In genomic region chr1:246246430-246246829, GRCh38 we compare ENCODE assay signal across 23 cellular contexts.
DNase-seq lines count a peak whose midpoint lies in the region; ATAC-seq and TF ChIP-seq lines count a peak whose summit lies in the region.
"Had no signal": no experiment of that assay in that cellular context is flagged by ENCODE, and none has a peak within 500 bp of the region (broad histone marks: within the 10 kb centered on the region; RNA-seq: fewer than 3 reads in every experiment).

No MANE protein-coding gene starts in this region.

- H3F3A ChIP-seq in SK-N-SH (replicated peaks; ENCODE audit: insufficient read depth): peaks cover 5% of the 10 kb centered on the region

- POLR2A ChIA-PET in SK-N-SH (lab: Yijun Ruan, JAX): no interaction called here

- peak; percentile 38 for TF ChIP-seq CTCF in SK-N-SH (IDR thresholded peaks at IDR 0.05)
- peak; percentile 10; the same call in 1 of the 2 replicates for TF ChIP-seq CTCF in OCI-LY3 (IDR thresholded peaks at IDR 0.05; ENCODE audit: low read depth, low read length)
- peak; percentile 22 for TF ChIP-seq CTCF in choroid plexus epithelial cell (conservative IDR thresholded peaks at IDR 0.05; ENCODE audit: low read depth, low read length)
- TF ChIP-seq CTCF in osteocyte (IDR thresholded peaks at IDR 0.05): peak; percentile 26

- no peaks in the 10 kb centered on the region for H4K20me1 ChIP-seq in SK-N-SH (ENCODE audit: insufficient read depth)
- no peaks in the 10 kb centered on the region for H4K20me1 ChIP-seq in OCI-LY3 (ENCODE audit: insufficient read depth, low read length)

- peak overlapping the region; percentile 51 for H3K27ac Mint-ChIP-seq in osteocyte (ENCODE audit: unreplicated experiment)
- no peak overlapping the region for H3K27ac Mint-ChIP-seq in stimulated activated memory B cell treated with anti-CD40 and anti-IgM and Interleukin-4, amounts not matched to agents 10 μg/mL and 1 μg/mL and 100 μg/mL, for 72 hours
- H3K27ac Mint-ChIP-seq: B cell; CD4-positive, alpha-beta T cell had no signal

- H3K27me3 ChIP-seq in SK-N-SH (ENCODE audit: insufficient read depth) (no peaks in the 10 kb centered on the region), OCI-LY3 (ENCODE audit: low read depth, low read length) (no peaks in the 10 kb centered on the region)
- H3K27me3 ChIP-seq: SJCRH30 had no signal

- H3K4me3 ChIP-seq in SK-N-SH (ENCODE audit: low read depth in 2 of 2, low read length in 1 of 2) (no peak overlapping the region), OCI-LY3 (ENCODE audit: low read length) (no peak overlapping the region), choroid plexus epithelial cell (ENCODE audit: low read depth, low read length) (no peak overlapping the region)
- H3K4me3 ChIP-seq: HAP-1, K562, PC-9, SJCRH30 had no signal

- H3K4me1 ChIP-seq in SK-N-SH (ENCODE audit: control insufficient read depth in 1 of 2, insufficient read depth in 2 of 2, low read depth in 1 of 2, low read length in 1 of 2) (no peaks in the 10 kb centered on the region; a peak in 1 of 4 replicates), OCI-LY3 (ENCODE audit: low read length) (peaks cover 33% of the 10 kb centered on the region)
- H3K4me1 ChIP-seq: Caco-2, HAP-1, SJCRH30 had no signal

- ATAC-seq in SK-N-SH treated with all-trans-retinoic acid at 6 μM for 48 hours: no peak
- ATAC-seq in stimulated activated memory B cell treated with anti-CD40 and anti-IgM and Interleukin-4, amounts not matched to agents 10 μg/mL and 1 μg/mL and 100 μg/mL, for 72 hours: no peak
- ATAC-seq: K562 had no signal

- peaks cover 16% of the 10 kb centered on the region for H3K4me1 Mint-ChIP-seq in osteocyte (ENCODE audit: unreplicated experiment)
- H3K4me1 Mint-ChIP-seq in stimulated activated memory B cell treated with anti-CD40 and anti-IgM and Interleukin-4, amounts not matched to agents 10 μg/mL and 1 μg/mL and 100 μg/mL, for 72 hours: peaks cover 6% of the 10 kb centered on the region
- H3K4me1 Mint-ChIP-seq: B cell had no signal

- H3K27ac ChIP-seq in SK-N-SH (ENCODE audit: low read depth in 2 of 2, low read length in 1 of 2) (peak overlapping the region in 1 of 2 experiments; percentile 33; a peak in 2 of 4 replicates), OCI-LY3 (ENCODE audit: low read length) (no peak overlapping the region)
- H3K27ac ChIP-seq: 22Rv1, PC-9, SJCRH30 had no signal

- H3K79me2 ChIP-seq in SK-N-SH (ENCODE audit: insufficient read depth) (no peaks in the 10 kb centered on the region), OCI-LY3 (ENCODE audit: low read length) (no peaks in the 10 kb centered on the region)

- 97% methylated on average over 1 of the region's 1 CpG for WGBS in SK-N-SH (ENCODE audit: low lambda C conversion rate)

- 0 out of 2 replicates have a peak overlapping the region, but pooled peaks have one; percentile 19 for H3K9ac ChIP-seq in SK-N-SH
- no peak overlapping the region for H3K9ac ChIP-seq in OCI-LY3 (ENCODE audit: low read length)

- peaks cover 2% of the 10 kb centered on the region for H3K36me3 Mint-ChIP-seq in osteocyte (ENCODE audit: unreplicated experiment)
- H3K36me3 Mint-ChIP-seq in stimulated activated memory B cell treated with anti-CD40 and anti-IgM and Interleukin-4, amounts not matched to agents 10 μg/mL and 1 μg/mL and 100 μg/mL, for 72 hours: peaks cover 17% of the 10 kb centered on the region

- H3K9me3 ChIP-seq in SK-N-SH (no peaks in the 10 kb centered on the region), OCI-LY3 (ENCODE audit: insufficient read depth, low read length) (no peaks in the 10 kb centered on the region)
- H3K9me3 ChIP-seq: Caco-2, HAP-1, SJCRH30 had no signal

- no peak overlapping the region for H3K4me3 Mint-ChIP-seq in osteocyte (ENCODE audit: unreplicated experiment)
- H3K4me3 Mint-ChIP-seq in stimulated activated memory B cell treated with anti-CD40 and anti-IgM and Interleukin-4, amounts not matched to agents 10 μg/mL and 1 μg/mL and 100 μg/mL, for 72 hours: no peak overlapping the region
- H3K4me3 Mint-ChIP-seq: B cell; CD4-positive, alpha-beta T cell had no signal

- CTCF ChIA-PET in SK-N-SH (lab: Yijun Ruan, JAX): interaction anchor here (0.7 kb wide), 1 partner anchor 38 kb away, joined by 3 read pairs; no protein-coding TSS in a partner anchor

- no peaks in the 10 kb centered on the region for H3K27me3 Mint-ChIP-seq in osteocyte (ENCODE audit: unreplicated experiment)
- H3K27me3 Mint-ChIP-seq in stimulated activated memory B cell treated with anti-CD40 and anti-IgM and Interleukin-4, amounts not matched to agents 10 μg/mL and 1 μg/mL and 100 μg/mL, for 72 hours: no peaks in the 10 kb centered on the region
- H3K27me3 Mint-ChIP-seq: B cell; CD4-positive, alpha-beta T cell had no signal

- no peaks in the 10 kb centered on the region for H3K9me2 ChIP-seq in SK-N-SH

- DNase-seq in SK-N-SH (no peak), choroid plexus epithelial cell (ENCODE audit: low read depth) (peak; percentile 17), osteocyte (ENCODE audit: extremely low spot score, unreplicated experiment) (no peak)
- DNase-seq in activated T-cell treated with anti-CD3 and anti-CD28 coated beads, Interleukin-2, amount 50 U/mL, for 1 hour: no peak
- DNase-seq in activated naive CD4-positive, alpha-beta T cell treated with anti-CD3 and anti-CD28 coated beads, Interleukin-2, amount 50 U/mL, for 16 hours: no peak
- DNase-seq: Caco-2; CD4-positive, alpha-beta T cell; DMS153; GF-D8; MV-4-11; NCI-H187 treated with DMSO at 0.1 percent for 48 hours; NCI-H226; NCI-H524; NCI-H82; PC-9; SJCRH30 had no signal

- peak; percentile 29; the same call in 1 of the 2 replicates for TF ChIP-seq RAD21 in SK-N-SH (IDR thresholded peaks at IDR 0.05; ENCODE audit: low read length)

- peaks cover 5% of the 10 kb centered on the region for H3K9me3 Mint-ChIP-seq in osteocyte (ENCODE audit: unreplicated experiment)
- H3K9me3 Mint-ChIP-seq in stimulated activated memory B cell treated with anti-CD40 and anti-IgM and Interleukin-4, amounts not matched to agents 10 μg/mL and 1 μg/mL and 100 μg/mL, for 72 hours: no peaks in the 10 kb centered on the region

- H3K36me3 ChIP-seq in SK-N-SH (replicated peaks in 1 of 2; ENCODE audit: control insufficient read depth in 1 of 2, insufficient read depth in 2 of 2, low read length in 1 of 2) (no peaks in the 10 kb centered on the region), OCI-LY3 (replicated peaks; ENCODE audit: low read depth, low read length) (no peaks in the 10 kb centered on the region)
- H3K36me3 ChIP-seq: HAP-1, SJCRH30 had no signal

- H3K4me2 ChIP-seq in SK-N-SH (no peak overlapping the region), OCI-LY3 (ENCODE audit: low read length) (no peak overlapping the region)
- H3K4me2 ChIP-seq: PC-9 had no signal

- H2AFZ ChIP-seq in SK-N-SH (ENCODE audit: low read depth): no peak overlapping the region
- H2AFZ ChIP-seq in OCI-LY3 (ENCODE audit: low read depth, low read length): no peak overlapping the region
- H2AFZ ChIP-seq: PC-9 had no signal

- TF ChIP-seq EP300 in SK-N-SH (IDR thresholded peaks at IDR 0.05; ENCODE audit: borderline replicate concordance in 1 of 2, low read depth in 1 of 2, low read length in 1 of 2): no peak

TF ChIP-seq in SK-N-SH, 30 proteins besides CTCF, POLR2A, EP300 and RAD21 (continues in another document):
- TF ChIP-seq ZBTB33 (IDR thresholded peaks at IDR 0.05; ENCODE audit: borderline replicate concordance, low read depth) (no peak), GATA2 (CRISPR knock-in tag; IDR thresholded peaks at IDR 0.05) (no peak)

TF ChIP-seq in SK-N-SH treated with all-trans-retinoic acid at 6 μM for 48 hours, 23 proteins besides CTCF, POLR2A, EP300 and RAD21 (continues in another document):
- TF ChIP-seq ARNTL (CRISPR knock-in tag; IDR thresholded peaks at IDR 0.05; ENCODE audit: borderline replicate concordance, low read depth): no peak
- no peak for TF ChIP-seq RARB (CRISPR knock-in tag; IDR thresholded peaks at IDR 0.05)
- no peak for TF ChIP-seq TOX (CRISPR knock-in tag; IDR thresholded peaks at IDR 0.05; ENCODE audit: borderline replicate concordance)
- no peak for TF ChIP-seq ESRRG (CRISPR knock-in tag; IDR thresholded peaks at IDR 0.05)
- TF ChIP-seq ZNF70 (CRISPR knock-in tag; IDR thresholded peaks at IDR 0.05): no peak
- no peak for TF ChIP-seq PATZ1 (CRISPR knock-in tag; IDR thresholded peaks at IDR 0.05; ENCODE audit: borderline replicate concordance)
- no peak for TF ChIP-seq CSDC2 (CRISPR knock-in tag; IDR thresholded peaks at IDR 0.05)
- TF ChIP-seq OSR1 (CRISPR knock-in tag; IDR thresholded peaks at IDR 0.05): no peak
- TF ChIP-seq CREB5 (CRISPR knock-in tag; IDR thresholded peaks at IDR 0.05; ENCODE audit: low read depth): no peak
- TF ChIP-seq ZFP3 (CRISPR knock-in tag; IDR thresholded peaks at IDR 0.05): no peak
- TF ChIP-seq ZFP30 (CRISPR knock-in tag; IDR thresholded peaks at IDR 0.05): no peak
- TF ChIP-seq TCF4 (CRISPR knock-in tag; IDR thresholded peaks at IDR 0.05; ENCODE audit: borderline replicate concordance): no peak
- TF ChIP-seq SNAI2 (CRISPR knock-in tag; IDR thresholded peaks at IDR 0.05): no peak
